Comparison of ENCODE assay signal across 20 cellular contexts in genomic region chr17:83153681-83154310, GRCh38.
DNase-seq lines count a peak whose midpoint lies in the region; ATAC-seq lines count a peak whose summit lies in the region.
"Had no signal": no experiment of that assay in that cellular context is flagged by ENCODE, and none has a peak within 500 bp of the region (broad histone marks: within the 10 kb centered on the region; RNA-seq: fewer than 3 reads in every experiment).

No MANE protein-coding gene starts in this region.

- peak; percentile 45 for DNase-seq in activated CD8-positive, alpha-beta memory T cell treated with anti-CD3 and anti-CD28 coated beads, Interleukin-2, amount 50 U/mL, for 48 hours
- DNase-seq in activated CD8-positive, alpha-beta memory T cell treated with anti-CD3 and anti-CD28 coated beads, Interleukin-2, amount 10 ng/mL, durations not matched to agents 7 days and 5 days, result no peak
- DNase-seq in mesenchymal stem cell (no peak), NCI-H2107 (lab: John Stamatoyannopoulos, UW) (no peak), NCI-H2029 treated with DMSO at 0.1 percent for 48 hours (lab: John Stamatoyannopoulos, UW) (no peak)
- peak in 1 of 2 donors; percentile 47 for DNase-seq in stimulated activated effector memory CD8-positive, alpha-beta T cell treated with anti-CD3 and anti-CD28 coated beads, Interleukin-12 subunit alpha, Interleukin-12 subunit beta, amount 100 ng/mL, for 72 hours (ENCODE audit: low spot score in 2 of 2)
- DNase-seq: activated CD4-positive, alpha-beta T cell treated with anti-CD3 and anti-CD28 coated beads for 1 hour; activated naive CD8-positive, alpha-beta T cell treated with anti-CD3 and anti-CD28 coated beads, Interleukin-2, amount 10 ng/mL, durations not matched to agents 7 days and 5 days; brain microvascular endothelial cell; dermis blood vessel endothelial cell; foreskin fibroblast; midbrain; NCI-H1417 treated with DMSO at 0.1 percent for 48 hours; stimulated activated CD4-positive, alpha-beta T cell treated with anti-CD3 and anti-CD28 coated beads, Interleukin-15, amount 100 ng/mL, for 24 hours; SW 1271 had no signal

- H3K79me1 ChIP-seq in mesenchymal stem cell (replicated peaks; ENCODE audit: low read length, poor library complexity, severe bottlenecking), result no peaks in the 10 kb centered on the region

- no peaks in the 10 kb centered on the region for H3K36me3 ChIP-seq in duodenal mucosa (ENCODE audit: control insufficient read depth in 1 of 2, insufficient read depth in 2 of 2, low read length in 2 of 2)
- H3K36me3 ChIP-seq in mesenchymal stem cell (ENCODE audit: control insufficient read depth in 1 of 2, insufficient read depth in 2 of 2, low read depth in 1 of 2, low read length in 2 of 2), result no peaks in the 10 kb centered on the region
- H3K36me3 ChIP-seq: brain microvascular endothelial cell, neural progenitor cell had no signal

- no peak overlapping the region for H2BK12ac ChIP-seq in mesenchymal stem cell (ENCODE audit: low read length in 2 of 2)

- H3K9me3 ChIP-seq in duodenal mucosa (ENCODE audit: control insufficient read depth in 1 of 2, low read length in 2 of 2) (no peaks in the 10 kb centered on the region), mesenchymal stem cell (ENCODE audit: control insufficient read depth, low read length) (no peaks in the 10 kb centered on the region)

- H3K9me3 Mint-ChIP-seq in activated CD8-positive, alpha-beta memory T cell treated with anti-CD3 and anti-CD28 coated beads, Interleukin-2, amount 10 ng/mL, durations not matched to agents 7 days and 5 days (ENCODE audit: low read depth), result no peaks in the 10 kb centered on the region
- H3K9me3 Mint-ChIP-seq in stimulated activated effector memory CD8-positive, alpha-beta T cell treated with anti-CD3 and anti-CD28 coated beads, Interleukin-12 subunit alpha, Interleukin-12 subunit beta, amount 100 ng/mL, for 72 hours, result no peaks in the 10 kb centered on the region
- H3K9me3 Mint-ChIP-seq: activated naive CD8-positive, alpha-beta T cell treated with anti-CD3 and anti-CD28 coated beads, Interleukin-2, amount 10 ng/mL, durations not matched to agents 7 days and 5 days; activated T-helper 17 cell treated with anti-CD3 and anti-CD28 coated beads, Interleukin-2, amount 50 U/mL, for 72 hours; neural progenitor cell had no signal

- H3K9ac ChIP-seq in duodenal mucosa (ENCODE audit: low read depth in 1 of 2, low read length in 2 of 2), result no peak overlapping the region
- H3K9ac ChIP-seq in mesenchymal stem cell (ENCODE audit: low read length), result no peak overlapping the region
- H3K9ac ChIP-seq: neural progenitor cell had no signal

- H3K27me3 ChIP-seq in duodenal mucosa (ENCODE audit: control insufficient read depth in 1 of 2, insufficient read depth in 2 of 2, low read length in 2 of 2) (no peaks in the 10 kb centered on the region), mesenchymal stem cell (ENCODE audit: control insufficient read depth in 1 of 2, insufficient read depth in 1 of 2, low read length in 2 of 2) (no peaks in the 10 kb centered on the region)
- H3K27me3 ChIP-seq: brain microvascular endothelial cell, neural progenitor cell had no signal

- H3K27ac ChIP-seq in duodenal mucosa (ENCODE audit: low read depth, low read length), result peak overlapping the region; percentile 32
- no peak overlapping the region for H3K27ac ChIP-seq in mesenchymal stem cell (ENCODE audit: low read length, poor library complexity, severe bottlenecking)
- H3K27ac ChIP-seq: brain microvascular endothelial cell, HL-60, neural progenitor cell had no signal

- no peak overlapping the region for H2AFZ ChIP-seq in mesenchymal stem cell (ENCODE audit: low read depth, low read length)
- H2AFZ ChIP-seq: neural progenitor cell had no signal

- 84% methylated on average over 27 of the region's 29 CpGs for WGBS in mesenchymal stem cell

- H3K4me1 ChIP-seq in duodenal mucosa (ENCODE audit: control insufficient read depth in 1 of 2, insufficient read depth in 2 of 2, low read length in 2 of 2) (peaks cover 0 to 6% of the 10 kb centered on the region in 2 donors), mesenchymal stem cell (ENCODE audit: control insufficient read depth, insufficient read depth, low read depth, low read length) (peaks cover 54% of the 10 kb centered on the region)

- H2BK5ac ChIP-seq in mesenchymal stem cell (ENCODE audit: low read depth, low read length, poor library complexity, severe bottlenecking), result no peak overlapping the region

- H3K4me2 ChIP-seq in mesenchymal stem cell (ENCODE audit: low read length, poor library complexity, severe bottlenecking), result no peak overlapping the region
- H3K4me2 ChIP-seq: neural progenitor cell had no signal

- peak overlapping the region; percentile 50 for H2AK5ac ChIP-seq in mesenchymal stem cell (ENCODE audit: low read length, severe bottlenecking)

- H3K27ac Mint-ChIP-seq in activated CD8-positive, alpha-beta memory T cell treated with anti-CD3 and anti-CD28 coated beads, Interleukin-2, amount 10 ng/mL, durations not matched to agents 7 days and 5 days, result no peak overlapping the region
- H3K27ac Mint-ChIP-seq in stimulated activated effector memory CD8-positive, alpha-beta T cell treated with anti-CD3 and anti-CD28 coated beads, Interleukin-12 subunit alpha, Interleukin-12 subunit beta, amount 100 ng/mL, for 72 hours, result peak overlapping the region; percentile 32
- H3K27ac Mint-ChIP-seq: activated naive CD8-positive, alpha-beta T cell treated with anti-CD3 and anti-CD28 coated beads, Interleukin-2, amount 10 ng/mL, durations not matched to agents 7 days and 5 days; activated T-helper 17 cell treated with anti-CD3 and anti-CD28 coated beads, Interleukin-2, amount 50 U/mL, for 72 hours; neural progenitor cell had no signal

- H3K4me3 ChIP-seq in duodenal mucosa (ENCODE audit: low read depth in 1 of 2, low read length in 2 of 2) (no peak overlapping the region), mesenchymal stem cell (ENCODE audit: insufficient read depth in 1 of 2, low read depth in 1 of 2, low read length in 2 of 2) (no peak overlapping the region)
- H3K4me3 ChIP-seq: neural progenitor cell had no signal

- no peak overlapping the region for H4K91ac ChIP-seq in mesenchymal stem cell (ENCODE audit: low read length)

- H3K14ac ChIP-seq in mesenchymal stem cell (ENCODE audit: low read length in 2 of 2), result no peak overlapping the region

- no peak overlapping the region for H2BK120ac ChIP-seq in mesenchymal stem cell (ENCODE audit: low read depth, low read length)

- no peak overlapping the region for H3K4me3 Mint-ChIP-seq in activated CD8-positive, alpha-beta memory T cell treated with anti-CD3 and anti-CD28 coated beads, Interleukin-2, amount 10 ng/mL, durations not matched to agents 7 days and 5 days
- H3K4me3 Mint-ChIP-seq in stimulated activated effector memory CD8-positive, alpha-beta T cell treated with anti-CD3 and anti-CD28 coated beads, Interleukin-12 subunit alpha, Interleukin-12 subunit beta, amount 100 ng/mL, for 72 hours, result no peak overlapping the region
- H3K4me3 Mint-ChIP-seq: activated naive CD8-positive, alpha-beta T cell treated with anti-CD3 and anti-CD28 coated beads, Interleukin-2, amount 10 ng/mL, durations not matched to agents 7 days and 5 days; activated T-helper 17 cell treated with anti-CD3 and anti-CD28 coated beads, Interleukin-2, amount 50 U/mL, for 72 hours; neural progenitor cell had no signal

- peaks cover 17% of the 10 kb centered on the region for H3K27me3 Mint-ChIP-seq in activated CD8-positive, alpha-beta memory T cell treated with anti-CD3 and anti-CD28 coated beads, Interleukin-2, amount 10 ng/mL, durations not matched to agents 7 days and 5 days

- H3K23ac ChIP-seq in mesenchymal stem cell (ENCODE audit: low read length in 2 of 2), result no peak overlapping the region

- CTCF ChIA-PET in activated CD8-positive, alpha-beta memory T cell treated with anti-CD3 and anti-CD28 coated beads, Interleukin-2, amount 10 ng/mL, durations not matched to agents 7 days and 5 days (lab: Charles Lee), result no interaction called here

- no peaks in the 10 kb centered on the region for H3K36me3 Mint-ChIP-seq in activated CD8-positive, alpha-beta memory T cell treated with anti-CD3 and anti-CD28 coated beads, Interleukin-2, amount 10 ng/mL, durations not matched to agents 7 days and 5 days
- no peaks in the 10 kb centered on the region for H3K36me3 Mint-ChIP-seq in stimulated activated effector memory CD8-positive, alpha-beta T cell treated with anti-CD3 and anti-CD28 coated beads, Interleukin-12 subunit alpha, Interleukin-12 subunit beta, amount 100 ng/mL, for 72 hours
- H3K36me3 Mint-ChIP-seq: activated naive CD8-positive, alpha-beta T cell treated with anti-CD3 and anti-CD28 coated beads, Interleukin-2, amount 10 ng/mL, durations not matched to agents 7 days and 5 days had no signal

- no peak overlapping the region for H3K4ac ChIP-seq in mesenchymal stem cell (ENCODE audit: low read depth in 1 of 2, low read length in 2 of 2)

- H3K4me1 Mint-ChIP-seq in activated CD8-positive, alpha-beta memory T cell treated with anti-CD3 and anti-CD28 coated beads, Interleukin-2, amount 10 ng/mL, durations not matched to agents 7 days and 5 days, result peaks cover 22% of the 10 kb centered on the region
- peaks cover 21% of the 10 kb centered on the region for H3K4me1 Mint-ChIP-seq in stimulated activated effector memory CD8-positive, alpha-beta T cell treated with anti-CD3 and anti-CD28 coated beads, Interleukin-12 subunit alpha, Interleukin-12 subunit beta, amount 100 ng/mL, for 72 hours
- H3K4me1 Mint-ChIP-seq: activated T-helper 17 cell treated with anti-CD3 and anti-CD28 coated beads, Interleukin-2, amount 50 U/mL, for 72 hours had no signal

- no peak overlapping the region for H4K8ac ChIP-seq in mesenchymal stem cell (ENCODE audit: low read length)

- H2BK15ac ChIP-seq in mesenchymal stem cell (ENCODE audit: low read depth, poor library complexity, severe bottlenecking), result no peak overlapping the region

- H3K18ac ChIP-seq in mesenchymal stem cell (ENCODE audit: low read depth in 1 of 2, low read length in 2 of 2), result no peak overlapping the region

- no peak for ATAC-seq in activated CD8-positive, alpha-beta memory T cell treated with anti-CD3 and anti-CD28 coated beads, Interleukin-2, amount 10 ng/mL, durations not matched to agents 7 days and 5 days
- no peak for ATAC-seq in stimulated activated effector memory CD8-positive, alpha-beta T cell treated with anti-CD3 and anti-CD28 coated beads, Interleukin-12 subunit alpha, Interleukin-12 subunit beta, amount 100 ng/mL, for 72 hours
- ATAC-seq in GM19395 (IDR thresholded peaks at IDR 0.05; ENCODE audit: unreplicated experiment), result no peak
- ATAC-seq: activated T-helper 17 cell treated with anti-CD3 and anti-CD28 coated beads, Interleukin-2, amount 50 U/mL, for 72 hours had no signal
